ENCODE assay signal across 17 cellular contexts in genomic region chr1:211683396-211684297, GRCh38. TPM values are rescaled to one million over a fixed set of nuclear protein-coding genes. Genes with fewer than 3 reads are reported as not detected.
"Had no signal": no experiment of that assay in that cellular context is flagged by ENCODE, and none has a peak within 500 bp of the region (broad histone marks: within the 10 kb centered on the region; RNA-seq: fewer than 3 reads in every experiment).

No MANE protein-coding gene starts in this region.

- H3K9me3 ChIP-seq: gastrocnemius medialis, heart left ventricle, pancreas, spleen, stomach, testis, upper lobe of left lung had no signal

- ATAC-seq: gastrocnemius medialis, heart left ventricle, pancreas, sciatic nerve, WTC11 had no signal

- H3K4me1 ChIP-seq: gastrocnemius medialis, pancreas, testis had no signal

- H3K9me3 Mint-ChIP-seq: activated CD4-positive, alpha-beta T cell treated with anti-CD3 and anti-CD28 coated beads, Interleukin-2, amount 10 ng/mL, durations not matched to agents 7 days and 5 days; activated naive CD4-positive, alpha-beta T cell treated with anti-CD3 and anti-CD28 coated beads for 36 hours; WTC11 had no signal

- FAIRE-seq: astrocyte, bronchial epithelial cell, pancreas had no signal

- H3K36me3 Mint-ChIP-seq: WTC11 had no signal

- H3K27me3 ChIP-seq: gastrocnemius medialis, pancreas, spleen, testis, upper lobe of left lung had no signal

- H3K4me3 ChIP-seq: gastrocnemius medialis, heart left ventricle, pancreas, spleen, stomach, testis, upper lobe of left lung had no signal

- DNase-seq: activated CD4-positive, alpha-beta T cell treated with anti-CD3 and anti-CD28 coated beads, Interleukin-2, amount 10 ng/mL, durations not matched to agents 7 days and 5 days; activated CD8-positive, alpha-beta memory T cell treated with anti-CD3 and anti-CD28 coated beads, Interleukin-2, amount 50 U/mL, for 48 hours; activated naive CD4-positive, alpha-beta T cell treated with anti-CD3 and anti-CD28 coated beads for 36 hours; dermis blood vessel endothelial cell; gastrocnemius medialis; heart left ventricle; pancreas; spleen; stomach; T-helper 2 cell; testis; upper lobe of left lung had no signal

- H3K27ac Mint-ChIP-seq: activated CD4-positive, alpha-beta T cell treated with anti-CD3 and anti-CD28 coated beads, Interleukin-2, amount 10 ng/mL, durations not matched to agents 7 days and 5 days; activated naive CD4-positive, alpha-beta T cell treated with anti-CD3 and anti-CD28 coated beads for 36 hours; WTC11 had no signal

- H3K36me3 ChIP-seq: gastrocnemius medialis, heart left ventricle, pancreas, spleen, stomach, upper lobe of left lung had no signal

- H3K4me3 Mint-ChIP-seq: activated CD4-positive, alpha-beta T cell treated with anti-CD3 and anti-CD28 coated beads, Interleukin-2, amount 10 ng/mL, durations not matched to agents 7 days and 5 days; activated naive CD4-positive, alpha-beta T cell treated with anti-CD3 and anti-CD28 coated beads for 36 hours; WTC11 had no signal

- H3K27ac ChIP-seq: epithelial cell of prostate, gastrocnemius medialis, heart left ventricle, pancreas, spleen, stomach, testis, upper lobe of left lung had no signal

RNA-seq across cellular contexts. Expression of gene NEK2, which starts 8.2 kb away (rescaled TPM):
- total RNA-seq: gastrocnemius medialis had no signal
